Comparison of ENCODE assay signal across 30 cellular contexts in the genomic region with DNA sequence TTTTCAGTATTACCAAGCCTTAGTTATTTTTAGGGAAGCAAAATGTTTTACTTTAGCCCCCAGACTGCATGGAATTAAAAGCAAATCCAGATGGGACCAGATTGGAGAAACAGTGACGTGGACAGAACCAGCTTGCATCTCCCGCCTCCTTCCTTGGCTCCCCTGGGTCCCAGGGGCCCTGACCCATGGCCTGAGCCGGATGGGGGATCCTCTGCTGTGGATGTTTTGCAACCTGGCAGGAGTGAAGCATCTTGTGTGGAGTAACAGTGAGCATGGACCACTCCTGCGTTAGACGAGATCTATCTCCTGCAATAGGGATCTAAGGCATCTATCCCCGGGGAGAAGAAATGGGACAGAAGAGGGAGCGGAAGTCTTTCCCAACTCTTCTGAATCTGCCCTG.
"Had no signal": no experiment of that assay in that cellular context is flagged by ENCODE, and none has a peak within 500 bp of the region (broad histone marks: within the 10 kb centered on the region; RNA-seq: fewer than 3 reads in every experiment).

No MANE protein-coding gene starts in this region.

- H3K4me3 ChIP-seq: Peyer's patch had no signal

- H3K27ac ChIP-seq: VCaP had no signal

- H3K9me3 ChIP-seq: Peyer's patch had no signal

- DNase-seq: activated B cell treated with CpG ODN at 0.5 μM for 24 hours; activated CD4-positive, alpha-beta memory T cell treated with anti-CD3 and anti-CD28 coated beads for 36 hours; activated CD4-positive, alpha-beta T cell treated with anti-CD3 and anti-CD28 coated beads for 4 hours; activated CD4-positive, alpha-beta T cell treated with anti-CD3 and anti-CD28 coated beads, Interleukin-2, amount 50 U/mL, for 1 hour; activated CD4-positive, CD25-positive, alpha-beta regulatory T cell treated with anti-CD3 and anti-CD28 coated beads, Interleukin-2, amount 50 U/mL, for 72 hours; activated CD8-positive, alpha-beta memory T cell treated with anti-CD3 and anti-CD28 coated beads, Interleukin-2, amount 50 U/mL, for 4 hours; activated effector memory CD4-positive, alpha-beta T cell treated with Interleukin-2 at 50 U/mL for 16 hours; activated naive CD4-positive, alpha-beta T cell treated with anti-CD3 and anti-CD28 coated beads, Interleukin-2, amount 10 ng/mL, durations not matched to agents 7 days and 5 days; activated naive CD8-positive, alpha-beta T cell treated with anti-CD3 and anti-CD28 coated beads, Interleukin-2, amount 50 U/mL, for 24 hours; activated T-cell treated with anti-CD3 and anti-CD28 coated beads for 4 hours; activated T-cell treated with anti-CD3 and anti-CD28 coated beads, Interleukin-2, amount 50 U/mL, for 4 hours; anterior cingulate cortex; central memory CD4-positive, alpha-beta T cell; NCI-H146; NCI-H187; NCI-H2107; NCI-H2171; NCI-H510A; NCI-H526; NK-92 treated with Interleukin-12 subunit alpha and Interleukin-12 subunit beta, amount 100 ng/mL, for 24 hours; PC-3; RPMI8226; SIG-M5; T-cell; T-helper 2 cell; T-helper 9 cell had no signal

- H3K36me3 ChIP-seq: Peyer's patch had no signal

- H3K4me1 ChIP-seq: Peyer's patch had no signal

- H3K27me3 ChIP-seq: Peyer's patch had no signal

- ATAC-seq: activated naive CD8-positive, alpha-beta T cell treated with anti-CD3 and anti-CD28 coated beads, Interleukin-2, amount 50 U/mL, for 24 hours; activated T-cell treated with anti-CD3 and anti-CD28 coated beads, Interleukin-2, amount 50 U/mL, for 4 hours; PC-3; Right ventricle myocardium inferior; SK-N-SH treated with all-trans-retinoic acid at 6 μM for 48 hours; T-cell had no signal
